1 cellular context compared by ENCODE assay signal in genomic region chr6:134662077-134662476, GRCh38.
A peak's percentile ranks its signal among the peaks of the same experiment; 100 is the strongest.
TF ChIP-seq lines count a peak whose summit lies in the region.

No MANE protein-coding gene starts in this region.

TF ChIP-seq in HEK293, 187 proteins besides CTCF, POLR2A, EP300 and RAD21 (continued from another document and continues in another):
- TF ChIP-seq REST (tag by site-specific recombination; IDR thresholded peaks at IDR 0.05) (peak; percentile 80), ZSCAN23 (tag by site-specific recombination; IDR thresholded peaks at IDR 0.05) (no peak), ZBTB1 (tag by site-specific recombination; IDR thresholded peaks at IDR 0.05) (0 out of 2 replicates have a peak, but pooled peaks have one; percentile 23), ZNF596 (tag by site-specific recombination; IDR thresholded peaks at IDR 0.05) (no peak), ZNF292 (tag by site-specific recombination; IDR thresholded peaks at IDR 0.05; ENCODE audit: borderline replicate concordance, low read depth) (peak; percentile 75; the same call in 1 of the 2 replicates), IKZF3 (tag by site-specific recombination; IDR thresholded peaks at IDR 0.05) (no peak), ZNF530 (tag by site-specific recombination; IDR thresholded peaks at IDR 0.05; ENCODE audit: low read depth) (no peak), ZNF112 (tag by site-specific recombination; IDR thresholded peaks at IDR 0.05) (no peak), ZNF654 (tag by site-specific recombination; IDR thresholded peaks at IDR 0.05; ENCODE audit: low read depth) (peak; percentile 54), ZNF223 (tag by site-specific recombination; IDR thresholded peaks at IDR 0.05) (no peak), ZNF843 (tag by site-specific recombination; IDR thresholded peaks at IDR 0.05) (no peak), ZNF26 (tag by site-specific recombination; IDR thresholded peaks at IDR 0.05) (no peak), ZNF157 (tag by site-specific recombination; IDR thresholded peaks at IDR 0.05) (no peak), KLF16 (tag by site-specific recombination; IDR thresholded peaks at IDR 0.05) (no peak), ATF2 (tag by site-specific recombination; IDR thresholded peaks at IDR 0.05; ENCODE audit: low read depth) (no peak), ZNF24 (tag by site-specific recombination; IDR thresholded peaks at IDR 0.05) (no peak), ZNF670 (tag by site-specific recombination; IDR thresholded peaks at IDR 0.05; ENCODE audit: low read depth) (no peak), ZNF510 (tag by site-specific recombination; IDR thresholded peaks at IDR 0.05; ENCODE audit: insufficient replicate concordance) (peak; percentile 78), FEZF1 (tag by site-specific recombination; IDR thresholded peaks at IDR 0.05) (no peak), ZNF473 (tag by site-specific recombination; IDR thresholded peaks at IDR 0.05) (no peak), ZNF140 (tag by site-specific recombination; IDR thresholded peaks at IDR 0.05) (peak; percentile 92), ZNF248 (tag by site-specific recombination; IDR thresholded peaks at IDR 0.05) (no peak), PRDM10 (tag by site-specific recombination; IDR thresholded peaks at IDR 0.05) (no peak), ZNF785 (tag by site-specific recombination; IDR thresholded peaks at IDR 0.05) (no peak), ZNF394 (tag by site-specific recombination; IDR thresholded peaks at IDR 0.05; ENCODE audit: borderline replicate concordance) (peak; percentile 98), ZBTB7A (tag by site-specific recombination; IDR thresholded peaks at IDR 0.05; ENCODE audit: low read depth) (no peak), REPIN1 (tag by site-specific recombination; IDR thresholded peaks at IDR 0.05; ENCODE audit: low read depth) (no peak; the same call in 1 of the 2 replicates), BCL11B (tag by site-specific recombination; IDR thresholded peaks at IDR 0.05; ENCODE audit: low read depth) (no peak), GLIS2 (tag by site-specific recombination; IDR thresholded peaks at IDR 0.05) (no peak), ZFP3 (tag by site-specific recombination; IDR thresholded peaks at IDR 0.05; ENCODE audit: low read depth) (no peak), ZBTB20 (tag by site-specific recombination; IDR thresholded peaks at IDR 0.05) (no peak), ZFHX2 (tag by site-specific recombination; conservative IDR thresholded peaks at IDR 0.05) (no peak), ZNF341 (tag by site-specific recombination; IDR thresholded peaks at IDR 0.05; ENCODE audit: low read depth) (peak; percentile 27; the same call in 1 of the 2 replicates), ZNF138 (tag by site-specific recombination; IDR thresholded peaks at IDR 0.05; ENCODE audit: borderline replicate concordance) (no peak), ZNF211 (tag by site-specific recombination; IDR thresholded peaks at IDR 0.05; ENCODE audit: low read depth) (no peak), ZNF10 (tag by site-specific recombination; IDR thresholded peaks at IDR 0.05) (no peak), ZNF837 (tag by site-specific recombination; IDR thresholded peaks at IDR 0.05) (no peak), ZNF548 (tag by site-specific recombination; IDR thresholded peaks at IDR 0.05) (no peak), ZNF701 (tag by site-specific recombination; IDR thresholded peaks at IDR 0.05) (no peak), PBX3 (CRISPR knock-in tag; IDR thresholded peaks at IDR 0.05) (no peak), ZNF354C (tag by site-specific recombination; IDR thresholded peaks at IDR 0.05; ENCODE audit: borderline replicate concordance, low read depth) (0 out of 2 replicates have a peak, but pooled peaks have one; percentile 71), ZFP37 (tag by site-specific recombination; IDR thresholded peaks at IDR 0.05) (peak; percentile 80; the same call in 1 of the 2 replicates), AEBP2 (tag by site-specific recombination; IDR thresholded peaks at IDR 0.05; ENCODE audit: borderline replicate concordance) (peak; percentile 92; the same call in 1 of the 2 replicates), SCRT2 (tag by site-specific recombination; IDR thresholded peaks at IDR 0.05) (no peak), MYNN (tag by site-specific recombination; IDR thresholded peaks at IDR 0.05; ENCODE audit: borderline replicate concordance) (peak; percentile 28; the same call in 1 of the 2 replicates), BCL6B (tag by site-specific recombination; IDR thresholded peaks at IDR 0.05) (no peak), HOXD13 (CRISPR knock-in tag; IDR thresholded peaks at IDR 0.05; ENCODE audit: borderline replicate concordance) (no peak), ZNF175 (tag by site-specific recombination; IDR thresholded peaks at IDR 0.05) (no peak), ZNF621 (tag by site-specific recombination; IDR thresholded peaks at IDR 0.05) (no peak), ZNF114 (tag by site-specific recombination; IDR thresholded peaks at IDR 0.05) (no peak), PATZ1 (tag by site-specific recombination; IDR thresholded peaks at IDR 0.05) (no peak), ZFP69B (tag by site-specific recombination; IDR thresholded peaks at IDR 0.05) (no peak), ZNF426 (tag by site-specific recombination; IDR thresholded peaks at IDR 0.05) (peak; percentile 97), ZNF600 (tag by site-specific recombination; IDR thresholded peaks at IDR 0.05) (no peak), ZIC2 (tag by site-specific recombination; IDR thresholded peaks at IDR 0.05) (no peak), ZNF768 (tag by site-specific recombination; IDR thresholded peaks at IDR 0.05) (no peak)
